ENCODE assay signal across 1 cellular context in genomic region chr7:12385364-12385786, GRCh38.
TF ChIP-seq lines count a peak whose summit lies in the region.

No MANE protein-coding gene starts in this region.

TF ChIP-seq in K562, 482 proteins besides CTCF, POLR2A, EP300 and RAD21 (continued from another document and continues in another):
- TF ChIP-seq, protein P1, sequence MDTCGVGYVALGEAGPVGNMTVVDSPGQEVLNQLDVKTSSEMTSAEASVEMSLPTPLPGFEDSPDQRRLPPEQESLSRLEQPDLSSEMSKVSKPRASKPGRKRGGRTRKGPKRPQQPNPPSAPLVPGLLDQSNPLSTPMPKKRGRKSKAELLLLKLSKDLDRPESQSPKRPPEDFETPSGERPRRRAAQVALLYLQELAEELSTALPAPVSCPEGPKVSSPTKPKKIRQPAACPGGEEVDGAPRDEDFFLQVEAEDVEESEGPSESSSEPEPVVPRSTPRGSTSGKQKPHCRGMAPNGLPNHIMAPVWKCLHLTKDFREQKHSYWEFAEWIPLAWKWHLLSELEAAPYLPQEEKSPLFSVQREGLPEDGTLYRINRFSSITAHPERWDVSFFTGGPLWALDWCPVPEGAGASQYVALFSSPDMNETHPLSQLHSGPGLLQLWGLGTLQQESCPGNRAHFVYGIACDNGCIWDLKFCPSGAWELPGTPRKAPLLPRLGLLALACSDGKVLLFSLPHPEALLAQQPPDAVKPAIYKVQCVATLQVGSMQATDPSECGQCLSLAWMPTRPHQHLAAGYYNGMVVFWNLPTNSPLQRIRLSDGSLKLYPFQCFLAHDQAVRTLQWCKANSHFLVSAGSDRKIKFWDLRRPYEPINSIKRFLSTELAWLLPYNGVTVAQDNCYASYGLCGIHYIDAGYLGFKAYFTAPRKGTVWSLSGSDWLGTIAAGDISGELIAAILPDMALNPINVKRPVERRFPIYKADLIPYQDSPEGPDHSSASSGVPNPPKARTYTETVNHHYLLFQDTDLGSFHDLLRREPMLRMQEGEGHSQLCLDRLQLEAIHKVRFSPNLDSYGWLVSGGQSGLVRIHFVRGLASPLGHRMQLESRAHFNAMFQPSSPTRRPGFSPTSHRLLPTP (IDR thresholded peaks at IDR 0.05; ENCODE audit: borderline replicate concordance, extremely low read depth, insufficient read length), result no peak
- TF ChIP-seq MAFG (tag; conservative IDR thresholded peaks at IDR 0.05) (peak; percentile 70), SNIP1 (IDR thresholded peaks at IDR 0.05; ENCODE audit: low read depth) (no peak), SRSF1 (IDR thresholded peaks at IDR 0.05; ENCODE audit: low read depth, low read length) (no peak), ZNF280A (IDR thresholded peaks at IDR 0.05; ENCODE audit: low read depth, partially characterized antibody) (no peak), MCM5 (IDR thresholded peaks at IDR 0.05; ENCODE audit: low read depth) (no peak), SAFB2 (IDR thresholded peaks at IDR 0.05; ENCODE audit: borderline replicate concordance, low read depth, low read length, severe bottlenecking) (no peak), ZNF263 (CRISPR knock-in tag; IDR thresholded peaks at IDR 0.05; ENCODE audit: borderline replicate concordance) (no peak), ELF4 (CRISPR knock-in tag; IDR thresholded peaks at IDR 0.05) (no peak), ZKSCAN1 (IDR thresholded peaks at IDR 0.05; ENCODE audit: low read depth, low read length) (no peak), DDX20 (tag; IDR thresholded peaks at IDR 0.05; ENCODE audit: low read depth) (no peak), BACH1 (tag; IDR thresholded peaks at IDR 0.05) (no peak), IRF9 (tag; IDR thresholded peaks at IDR 0.05) (no peak), PHF8 (IDR thresholded peaks at IDR 0.05; ENCODE audit: borderline replicate concordance, low read length) (no peak), MYBL2 (IDR thresholded peaks at IDR 0.05; ENCODE audit: low read depth) (peak; percentile 65; the same call in 1 of the 2 replicates), MYBL2 (CRISPR knock-in tag; IDR thresholded peaks at IDR 0.05; ENCODE audit: borderline replicate concordance) (no peak), MEF2D (tag; conservative IDR thresholded peaks at IDR 0.05; ENCODE audit: low read depth) (peak; percentile 96), ZNF79 (CRISPR knock-in tag; IDR thresholded peaks at IDR 0.05; ENCODE audit: low read depth) (no peak), NR3C1 (CRISPR knock-in tag; IDR thresholded peaks at IDR 0.05) (no peak), HNRNPUL1 (IDR thresholded peaks at IDR 0.05; ENCODE audit: low read length) (no peak), STAT5B (CRISPR knock-in tag; IDR thresholded peaks at IDR 0.05) (no peak), SMARCA5 (IDR thresholded peaks at IDR 0.05) (no peak), ZC3H8 (IDR thresholded peaks at IDR 0.05) (no peak), ZNF75A (CRISPR knock-in tag; IDR thresholded peaks at IDR 0.05) (no peak), SIN3A (IDR thresholded peaks at IDR 0.05; ENCODE audit: borderline replicate concordance in 2 of 2, control insufficient read depth in 1 of 2, low read depth in 2 of 2, low read length in 2 of 2) (no peak), TFE3 (CRISPR knock-in tag; IDR thresholded peaks at IDR 0.05) (no peak), DNMT1 (IDR thresholded peaks at IDR 0.05) (no peak), ZNF239 (CRISPR knock-in tag; IDR thresholded peaks at IDR 0.05) (no peak), KDM4B (IDR thresholded peaks at IDR 0.05; ENCODE audit: borderline replicate concordance in 2 of 2, low read depth in 1 of 2) (no peak), CHAMP1 (IDR thresholded peaks at IDR 0.05) (peak; percentile 84), ZNF561 (CRISPR knock-in tag; conservative IDR thresholded peaks at IDR 0.05) (no peak), XRCC4 (IDR thresholded peaks at IDR 0.05; ENCODE audit: extremely low read depth, insufficient read depth, insufficient read length) (no peak), SIX5 (IDR thresholded peaks at IDR 0.05; ENCODE audit: borderline replicate concordance in 1 of 2, insufficient read depth in 1 of 2, low read depth in 1 of 2, low read length in 2 of 2) (no peak), ZNF398 (CRISPR knock-in tag; IDR thresholded peaks at IDR 0.05) (no peak), HIVEP1 (CRISPR knock-in tag; IDR thresholded peaks at IDR 0.05) (no peak), BDP1 (IDR thresholded peaks at IDR 0.05; ENCODE audit: insufficient read depth, insufficient read length) (no peak), TCF7L2 (IDR thresholded peaks at IDR 0.05; ENCODE audit: low read depth, low read length) (no peak), HSF4 (CRISPR knock-in tag; IDR thresholded peaks at IDR 0.05; ENCODE audit: borderline replicate concordance) (no peak), WHSC1 (IDR thresholded peaks at IDR 0.05; ENCODE audit: low read length) (no peak), CAMTA2 (CRISPR knock-in tag; conservative IDR thresholded peaks at IDR 0.05) (no peak)
- TF ChIP-seq, protein P2, sequence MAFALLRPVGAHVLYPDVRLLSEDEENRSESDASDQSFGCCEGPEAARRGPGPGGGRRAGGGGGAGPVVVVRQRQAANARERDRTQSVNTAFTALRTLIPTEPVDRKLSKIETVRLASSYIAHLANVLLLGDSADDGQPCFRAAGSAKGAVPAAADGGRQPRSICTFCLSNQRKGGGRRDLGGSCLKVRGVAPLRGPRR (CRISPR knock-in tag; IDR thresholded peaks at IDR 0.05), result no peak
- TF ChIP-seq, protein P3, sequence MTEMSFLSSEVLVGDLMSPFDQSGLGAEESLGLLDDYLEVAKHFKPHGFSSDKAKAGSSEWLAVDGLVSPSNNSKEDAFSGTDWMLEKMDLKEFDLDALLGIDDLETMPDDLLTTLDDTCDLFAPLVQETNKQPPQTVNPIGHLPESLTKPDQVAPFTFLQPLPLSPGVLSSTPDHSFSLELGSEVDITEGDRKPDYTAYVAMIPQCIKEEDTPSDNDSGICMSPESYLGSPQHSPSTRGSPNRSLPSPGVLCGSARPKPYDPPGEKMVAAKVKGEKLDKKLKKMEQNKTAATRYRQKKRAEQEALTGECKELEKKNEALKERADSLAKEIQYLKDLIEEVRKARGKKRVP (CRISPR knock-in tag; IDR thresholded peaks at IDR 0.05), result 0 out of 2 replicates have a peak, but pooled peaks have one; percentile 18
- TF ChIP-seq, protein P4, sequence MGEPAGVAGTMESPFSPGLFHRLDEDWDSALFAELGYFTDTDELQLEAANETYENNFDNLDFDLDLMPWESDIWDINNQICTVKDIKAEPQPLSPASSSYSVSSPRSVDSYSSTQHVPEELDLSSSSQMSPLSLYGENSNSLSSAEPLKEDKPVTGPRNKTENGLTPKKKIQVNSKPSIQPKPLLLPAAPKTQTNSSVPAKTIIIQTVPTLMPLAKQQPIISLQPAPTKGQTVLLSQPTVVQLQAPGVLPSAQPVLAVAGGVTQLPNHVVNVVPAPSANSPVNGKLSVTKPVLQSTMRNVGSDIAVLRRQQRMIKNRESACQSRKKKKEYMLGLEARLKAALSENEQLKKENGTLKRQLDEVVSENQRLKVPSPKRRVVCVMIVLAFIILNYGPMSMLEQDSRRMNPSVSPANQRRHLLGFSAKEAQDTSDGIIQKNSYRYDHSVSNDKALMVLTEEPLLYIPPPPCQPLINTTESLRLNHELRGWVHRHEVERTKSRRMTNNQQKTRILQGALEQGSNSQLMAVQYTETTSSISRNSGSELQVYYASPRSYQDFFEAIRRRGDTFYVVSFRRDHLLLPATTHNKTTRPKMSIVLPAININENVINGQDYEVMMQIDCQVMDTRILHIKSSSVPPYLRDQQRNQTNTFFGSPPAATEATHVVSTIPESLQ (CRISPR knock-in tag; IDR thresholded peaks at IDR 0.05), result no peak
